4 cellular contexts compared by ENCODE assay signal in genomic region chr14:93734086-93734822, GRCh38.
TF ChIP-seq lines count a peak whose summit lies in the region.

No MANE protein-coding gene starts in this region.

TF ChIP-seq in SK-N-SH, 30 proteins besides CTCF, POLR2A, EP300 and RAD21 (continues in another document):
- TF ChIP-seq SIN3A (IDR thresholded peaks at IDR 0.05; ENCODE audit: borderline replicate concordance, low read depth, low read length): no peak
- TF ChIP-seq POLR2AphosphoS5 (IDR thresholded peaks at IDR 0.05; ENCODE audit: low read depth, low read length): no peak
- TF ChIP-seq MAX (IDR thresholded peaks at IDR 0.05; ENCODE audit: low read depth): no peak
- TF ChIP-seq TEAD4 (IDR thresholded peaks at IDR 0.05; ENCODE audit: borderline replicate concordance, insufficient read depth): no peak
- TF ChIP-seq TCF12 (IDR thresholded peaks at IDR 0.05): no peak
- TF ChIP-seq GATA2 (CRISPR knock-in tag; IDR thresholded peaks at IDR 0.05): no peak
- TF ChIP-seq NFIC (IDR thresholded peaks at IDR 0.05; ENCODE audit: borderline replicate concordance): no peak
- TF ChIP-seq PBX3 (IDR thresholded peaks at IDR 0.05): no peak
- TF ChIP-seq CHD2 (IDR thresholded peaks at IDR 0.05; ENCODE audit: low read length, partially characterized antibody): no peak
- no peak for TF ChIP-seq IRF3 (IDR thresholded peaks at IDR 0.05; ENCODE audit: low read depth, low read length)
- no peak for TF ChIP-seq GABPA (IDR thresholded peaks at IDR 0.05; ENCODE audit: low read depth)
- no peak for TF ChIP-seq MEF2A (IDR thresholded peaks at IDR 0.05; ENCODE audit: borderline replicate concordance, low read depth)
- TF ChIP-seq FOXM1 (IDR thresholded peaks at IDR 0.05; ENCODE audit: low read depth): no peak
- no peak for TF ChIP-seq FOXJ3 (CRISPR knock-in tag; IDR thresholded peaks at IDR 0.05)
- TF ChIP-seq RCOR1 (IDR thresholded peaks at IDR 0.05; ENCODE audit: low read length): no peak
- no peak for TF ChIP-seq USF2 (IDR thresholded peaks at IDR 0.05; ENCODE audit: borderline replicate concordance, low read depth, low read length)

TF ChIP-seq in SK-N-SH treated with all-trans-retinoic acid at 6 μM for 48 hours, 23 proteins besides CTCF, POLR2A, EP300 and RAD21:
- TF ChIP-seq POU6F1 (CRISPR knock-in tag; IDR thresholded peaks at IDR 0.05; ENCODE audit: borderline replicate concordance, low read depth) (no peak), ZC3H10 (CRISPR knock-in tag; IDR thresholded peaks at IDR 0.05) (no peak), ZNF565 (CRISPR knock-in tag; conservative IDR thresholded peaks at IDR 0.05; ENCODE audit: low read depth) (no peak), TOX (CRISPR knock-in tag; IDR thresholded peaks at IDR 0.05; ENCODE audit: borderline replicate concordance) (no peak), PPARA (CRISPR knock-in tag; IDR thresholded peaks at IDR 0.05; ENCODE audit: borderline replicate concordance) (no peak), PATZ1 (CRISPR knock-in tag; IDR thresholded peaks at IDR 0.05; ENCODE audit: borderline replicate concordance) (no peak), ZFP3 (CRISPR knock-in tag; IDR thresholded peaks at IDR 0.05) (no peak), ARNTL (CRISPR knock-in tag; IDR thresholded peaks at IDR 0.05; ENCODE audit: borderline replicate concordance, low read depth) (no peak), ZFP30 (CRISPR knock-in tag; IDR thresholded peaks at IDR 0.05) (no peak), CSDC2 (CRISPR knock-in tag; IDR thresholded peaks at IDR 0.05) (no peak)
TF ChIP-seq in SK-N-SH treated with all-trans-retinoic acid at 6 μM for 48 hours: peak in this region for 0.

TF ChIP-seq in HEK293T, 16 proteins besides CTCF, POLR2A, EP300 and RAD21 (continued from another document):
- no peak for TF ChIP-seq PKNOX1 (IDR thresholded peaks at IDR 0.05)
- no peak for TF ChIP-seq L3MBTL2 (conservative IDR thresholded peaks at IDR 0.05)
- no peak for TF ChIP-seq BHLHE40 (IDR thresholded peaks at IDR 0.05; ENCODE audit: borderline replicate concordance)
- TF ChIP-seq LEF1 (IDR thresholded peaks at IDR 0.05; ENCODE audit: borderline replicate concordance): no peak
- no peak for TF ChIP-seq FOXK2 (IDR thresholded peaks at IDR 0.05)
- no peak for TF ChIP-seq SUZ12 (IDR thresholded peaks at IDR 0.05)
- no peak for TF ChIP-seq FOXA1 (IDR thresholded peaks at IDR 0.05)

TF ChIP-seq in K562, 482 proteins besides CTCF, POLR2A, EP300 and RAD21:
- no peak for TF ChIP-seq SAFB (IDR thresholded peaks at IDR 0.05; ENCODE audit: borderline replicate concordance, low read depth, low read length)
- TF ChIP-seq RB1 (IDR thresholded peaks at IDR 0.05; ENCODE audit: low read depth): no peak
- no peak for TF ChIP-seq ZNF778 (CRISPR knock-in tag; IDR thresholded peaks at IDR 0.05)
- TF ChIP-seq PATZ1 (CRISPR knock-in tag; IDR thresholded peaks at IDR 0.05; ENCODE audit: borderline replicate concordance): no peak
- TF ChIP-seq PYGO2 (tag; IDR thresholded peaks at IDR 0.05): no peak
